Comparison of ENCODE assay signal across 8 cellular contexts in the genomic region with DNA sequence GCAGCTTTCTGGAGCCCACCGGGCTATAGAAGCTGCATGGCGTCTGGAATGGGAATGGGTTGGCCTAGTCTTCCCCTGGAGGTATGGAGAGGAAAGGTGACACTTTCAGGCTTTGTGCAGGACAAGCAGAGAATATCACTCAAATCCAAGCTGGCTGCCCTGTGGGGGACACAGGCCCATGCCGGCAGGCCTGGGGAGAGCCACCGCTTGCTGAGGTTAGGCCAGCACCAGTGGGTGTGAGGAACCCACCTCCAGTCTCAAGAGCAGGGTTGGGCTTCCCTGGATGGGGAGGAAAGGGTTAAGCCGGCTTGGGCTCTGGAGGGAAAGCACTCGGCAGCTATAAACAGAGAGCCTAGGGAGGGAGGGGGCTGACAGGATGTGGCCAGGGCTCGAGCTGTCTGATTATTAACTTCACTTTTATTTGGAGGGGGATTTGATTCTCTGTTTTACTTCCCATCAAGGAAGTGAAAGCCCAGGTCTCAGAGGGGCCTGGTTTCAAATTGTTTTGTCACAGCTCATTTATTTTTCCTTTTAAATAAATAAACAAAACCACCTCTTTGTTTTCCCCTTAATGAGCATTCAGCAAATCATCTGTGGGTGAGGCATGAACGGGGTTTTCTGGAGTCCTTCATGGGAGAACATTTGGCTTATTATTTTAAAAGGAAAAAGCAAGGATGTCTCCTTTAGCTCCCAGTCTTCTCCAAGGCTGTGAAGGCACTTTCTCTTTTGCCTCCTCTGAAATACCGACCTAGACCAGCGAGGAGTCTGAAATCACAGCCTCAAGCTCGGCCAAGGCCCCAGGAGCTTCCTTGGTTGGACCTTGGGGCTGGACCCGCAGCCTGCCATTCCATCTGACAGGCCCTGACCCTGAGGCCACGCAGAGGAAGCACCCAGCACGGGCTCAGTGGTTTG. TPM values are rescaled to one million over a fixed set of nuclear protein-coding genes. Genes with fewer than 3 reads are reported as not detected.
DNase-seq lines count a peak whose midpoint lies in the region; ATAC-seq and TF ChIP-seq lines count a peak whose summit lies in the region.

No MANE protein-coding gene starts in this region.

- H3K4me3 Mint-ChIP-seq in activated T-cell treated with anti-CD3 and anti-CD28 coated beads, Interleukin-2, amount 50 U/mL, for 24 hours, result peak overlapping the region; percentile 72

- TF ChIP-seq POLR2A in NB4 (IDR thresholded peaks at IDR 0.05; ENCODE audit: extremely low read depth, insufficient read length), result no peak

- peaks cover 17 to 25% of the 10 kb centered on the region in 2 experiments for H3K4me1 ChIP-seq in neutrophil (ENCODE audit: control insufficient read depth in 1 of 2, insufficient read depth in 1 of 2, low read depth in 1 of 2, low read length in 1 of 2)

- H3K4me1 Mint-ChIP-seq in activated T-cell treated with anti-CD3 and anti-CD28 coated beads, Interleukin-2, amount 50 U/mL, for 24 hours (ENCODE audit: low read depth), result peaks cover 83% of the 10 kb centered on the region

- H3K27me3 ChIP-seq in neutrophil, result no peaks in the 10 kb centered on the region

- no peaks in the 10 kb centered on the region for H3K9me3 Mint-ChIP-seq in activated T-cell treated with anti-CD3 and anti-CD28 coated beads, Interleukin-2, amount 50 U/mL, for 24 hours

- no peaks in the 10 kb centered on the region for H3K9me3 ChIP-seq in neutrophil

- TF ChIP-seq CTCF in NB4 (IDR thresholded peaks at IDR 0.05; ENCODE audit: low read depth, low read length) (no peak), fibroblast of the aortic adventitia (IDR thresholded peaks at IDR 0.05; ENCODE audit: insufficient read depth, low read length) (no peak), neutrophil (IDR thresholded peaks at IDR 0.05) (no peak)

- H3K27ac ChIP-seq in neutrophil, result peak overlapping the region; percentile 97

- DNase-seq in DMS79 treated with DMSO at 0.1 percent for 48 hours (lab: John Stamatoyannopoulos, UW) (peak; percentile 94), NB4 (ENCODE audit: low read depth) (peak; percentile 58), fibroblast of the aortic adventitia (ENCODE audit: low read depth) (peak; percentile 67), dedifferentiated amniotic fluid mesenchymal stem cell (ENCODE audit: extremely low spot score) (no peak), HPDE6-E6E7 (ENCODE audit: extremely low spot score) (no peak)
- peak; percentile 67 for DNase-seq in activated T-cell treated with anti-CD3 and anti-CD28 coated beads, Interleukin-2, amount 50 U/mL, for 24 hours

- peak overlapping the region; percentile 94 for H3K27ac Mint-ChIP-seq in activated T-cell treated with anti-CD3 and anti-CD28 coated beads, Interleukin-2, amount 50 U/mL, for 24 hours

- peak; percentile 42 for ATAC-seq in GM21381 (IDR thresholded peaks at IDR 0.05; ENCODE audit: unreplicated experiment)

- peaks cover 2% of the 10 kb centered on the region for H3K36me3 Mint-ChIP-seq in activated T-cell treated with anti-CD3 and anti-CD28 coated beads, Interleukin-2, amount 50 U/mL, for 24 hours (ENCODE audit: low read depth)

- H3K4me3 ChIP-seq in NB4 (ENCODE audit: low read depth, low read length) (no peak overlapping the region), fibroblast of the aortic adventitia (ENCODE audit: low read depth, low read length) (peak overlapping the region; percentile 40), neutrophil (ENCODE audit: low read depth in 1 of 2, low read length in 1 of 2) (peak overlapping the region in 1 of 2 experiments; percentile 88)

- no peaks in the 10 kb centered on the region for H3K27me3 Mint-ChIP-seq in activated T-cell treated with anti-CD3 and anti-CD28 coated beads, Interleukin-2, amount 50 U/mL, for 24 hours

- H3K36me3 ChIP-seq in neutrophil, result no peaks in the 10 kb centered on the region

RNA-seq across cellular contexts. Expression of gene ZFP36L1, which starts 21.8 kb away (rescaled TPM):
- total RNA-seq in fibroblast of the aortic adventitia (ENCODE audit: low replicate concordance), result 24.1 and 53.8 TPM in 2 replicates

Comparison
In these comparisons a context has a peak if more than half of its experiments do, and no peak if none do; other contexts are left out.
1. DNase-seq: peak in DMS79 treated with DMSO at 0.1 percent for 48 hours (single experiment), NB4 (single experiment), activated T-cell treated with anti-CD3 and anti-CD28 coated beads, Interleukin-2, amount 50 U/mL, for 24 hours (single experiment) and fibroblast of the aortic adventitia (single experiment); none in dedifferentiated amniotic fluid mesenchymal stem cell (single experiment) and HPDE6-E6E7 (single experiment).